In genomic region chr20:4546786-4547185, GRCh38 we compare ENCODE assay signal across 15 cellular contexts.
DNase-seq lines count a peak whose midpoint lies in the region; ATAC-seq, FAIRE-seq and TF ChIP-seq lines count a peak whose summit lies in the region.
"Had no signal": no experiment of that assay in that cellular context is flagged by ENCODE, and none has a peak within 500 bp of the region (broad histone marks: within the 10 kb centered on the region; RNA-seq: fewer than 3 reads in every experiment).

No MANE protein-coding gene starts in this region.

- intact Hi-C loops in naive thymus-derived CD4-positive, alpha-beta T cell (cut with micrococcal nuclease), result no loop called here
- intact Hi-C loops in left ventricle myocardium inferior (cut with micrococcal nuclease), result no loop called here

- no peaks in the 10 kb centered on the region for H3K36me3 Mint-ChIP-seq in astrocyte (ENCODE audit: low read depth, unreplicated experiment)
- peaks cover 0 to 9% (median 0%) of the 10 kb centered on the region in 5 donors for H3K36me3 Mint-ChIP-seq in naive thymus-derived CD4-positive, alpha-beta T cell

- in situ Hi-C loops in ACHN (cut with HindIII; ENCODE audit: low pct_ligation_motif_present, low pct_unique_long_range_greater_than_20kb, low sequenced_read_pairs), result no loop called here

- peak overlapping the region; percentile 40 for H3K9ac ChIP-seq in astrocyte (ENCODE audit: low read length)
- H3K9ac ChIP-seq: parathyroid adenoma had no signal

- H3K4me3 ChIP-seq in astrocyte (ENCODE audit: insufficient read depth, low read depth, low read length), result no peak overlapping the region
- H3K4me3 ChIP-seq in naive thymus-derived CD4-positive, alpha-beta T cell (ENCODE audit: low read length), result no peak overlapping the region
- no peak overlapping the region for H3K4me3 ChIP-seq in left ventricle myocardium inferior
- H3K4me3 ChIP-seq: lung had no signal

- no peak overlapping the region for H3K4me3 Mint-ChIP-seq in astrocyte (ENCODE audit: unreplicated experiment)
- H3K4me3 Mint-ChIP-seq in naive thymus-derived CD4-positive, alpha-beta T cell, result no peak overlapping the region
- H3K4me3 Mint-ChIP-seq: activated B cell treated with CpG ODN at 0.5 μM for 24 hours, B cell had no signal

- H3K9me3 Mint-ChIP-seq in astrocyte (ENCODE audit: unreplicated experiment), result no peaks in the 10 kb centered on the region
- H3K9me3 Mint-ChIP-seq in naive thymus-derived CD4-positive, alpha-beta T cell, result peaks cover 0 to 18% (median 4%) of the 10 kb centered on the region in 11 donors

- H3K36me3 ChIP-seq in astrocyte (ENCODE audit: insufficient read depth, low read length) (no peaks in the 10 kb centered on the region), left ventricle myocardium inferior (no peaks in the 10 kb centered on the region)
- H3K36me3 ChIP-seq in naive thymus-derived CD4-positive, alpha-beta T cell (ENCODE audit: control insufficient read depth in 2 of 3, insufficient read depth in 3 of 3, low read length in 3 of 3), result no peaks in the 10 kb centered on the region

- H3K27ac Mint-ChIP-seq in astrocyte (ENCODE audit: unreplicated experiment), result no peak overlapping the region
- no peak overlapping the region for H3K27ac Mint-ChIP-seq in naive thymus-derived CD4-positive, alpha-beta T cell
- H3K27ac Mint-ChIP-seq: activated B cell treated with CpG ODN at 0.5 μM for 24 hours, B cell had no signal

- H3K27me3 ChIP-seq in astrocyte (ENCODE audit: insufficient read depth, low read length) (no peaks in the 10 kb centered on the region), left ventricle myocardium inferior (ENCODE audit: low read depth) (peaks cover 24% of the 10 kb centered on the region)
- no peaks in the 10 kb centered on the region for H3K27me3 ChIP-seq in naive thymus-derived CD4-positive, alpha-beta T cell (ENCODE audit: control insufficient read depth in 2 of 2, insufficient read depth in 2 of 2, low read length in 2 of 2)

- no peak for TF ChIP-seq CTCF in astrocyte (IDR thresholded peaks at IDR 0.05; ENCODE audit: insufficient read depth, low read depth, low read length)
- TF ChIP-seq CTCF in GM10266 (IDR thresholded peaks at IDR 0.05; ENCODE audit: control insufficient read depth, insufficient read depth, low read depth, missing control alignments), result no peak
- TF ChIP-seq CTCF in left ventricle myocardium inferior (IDR thresholded peaks at IDR 0.05; ENCODE audit: borderline replicate concordance), result no peak

- H3K9me3 ChIP-seq in astrocyte (ENCODE audit: insufficient read depth, low read depth, low read length) (no peaks in the 10 kb centered on the region), left ventricle myocardium inferior (replicated peaks) (peaks cover 4% of the 10 kb centered on the region)
- peaks cover 0 to 3% (median 0%) of the 10 kb centered on the region in 3 experiments for H3K9me3 ChIP-seq in naive thymus-derived CD4-positive, alpha-beta T cell (ENCODE audit: control insufficient read depth in 2 of 3, low read length in 3 of 3)

- DNase-seq in ACHN, result peak; percentile 71
- DNase-seq in HS-27A (ENCODE audit: low read depth), result peak; percentile 75
- peak; percentile 91 for DNase-seq in astrocyte (ENCODE audit: low read depth)
- peak; percentile 43 for DNase-seq in hepatic stellate cell (ENCODE audit: low spot score)
- DNase-seq in naive thymus-derived CD4-positive, alpha-beta T cell, result no peak
- no peak for DNase-seq in GM10266 (ENCODE audit: extremely low spot score)
- DNase-seq in left ventricle myocardium inferior, result no peak
- DNase-seq: activated B cell treated with CpG ODN at 0.5 μM for 24 hours; activated T-cell treated with anti-CD3 and anti-CD28 coated beads, Interleukin-2, amount 50 U/mL, for 1 hour; cerebellar nuclear complex; substantia nigra had no signal

- H3K4me1 ChIP-seq in astrocyte (ENCODE audit: insufficient read depth, low read length) (peaks cover 32% of the 10 kb centered on the region), left ventricle myocardium inferior (no peaks in the 10 kb centered on the region)
- H3K4me1 ChIP-seq in naive thymus-derived CD4-positive, alpha-beta T cell (ENCODE audit: control insufficient read depth in 2 of 2, insufficient read depth in 2 of 2, low read length in 2 of 2), result no peaks in the 10 kb centered on the region
- H3K4me1 ChIP-seq: parathyroid adenoma had no signal

- CTCF ChIA-PET in naive thymus-derived CD4-positive, alpha-beta T cell (lab: Charles Lee), result no interaction called here

- peak; percentile 94 for FAIRE-seq in astrocyte (lab: Jason Lieb, UNC)

- H3K4me2 ChIP-seq in astrocyte (ENCODE audit: low read length), result peak overlapping the region; percentile 18

- H3K27me3 Mint-ChIP-seq in astrocyte (ENCODE audit: low read depth, unreplicated experiment), result no peaks in the 10 kb centered on the region
- H3K27me3 Mint-ChIP-seq in naive thymus-derived CD4-positive, alpha-beta T cell, result peaks cover 38 to 71% (median 49%) of the 10 kb centered on the region in 5 donors

- no peak for ATAC-seq in HG03108 (IDR thresholded peaks at IDR 0.05; ENCODE audit: unreplicated experiment)
- no peak for ATAC-seq in naive thymus-derived CD4-positive, alpha-beta T cell

- H3K4me1 Mint-ChIP-seq in astrocyte (ENCODE audit: low read depth, unreplicated experiment), result peaks cover 11% of the 10 kb centered on the region
- peaks cover 0 to 3% (median 0%) of the 10 kb centered on the region in 7 donors for H3K4me1 Mint-ChIP-seq in naive thymus-derived CD4-positive, alpha-beta T cell
- H3K4me1 Mint-ChIP-seq: activated B cell treated with CpG ODN at 0.5 μM for 24 hours, B cell had no signal

- H2AFZ ChIP-seq in astrocyte (ENCODE audit: low read depth, low read length), result no peak overlapping the region
- H2AFZ ChIP-seq: parathyroid adenoma had no signal

- POLR2A ChIA-PET in naive thymus-derived CD4-positive, alpha-beta T cell (lab: Charles Lee), result no interaction called here

- H4K20me1 ChIP-seq in astrocyte (ENCODE audit: insufficient read depth, low read length), result no peaks in the 10 kb centered on the region

- no peaks in the 10 kb centered on the region for H3K79me2 ChIP-seq in astrocyte (ENCODE audit: insufficient read depth, low read length)
- H3K79me2 ChIP-seq: parathyroid adenoma had no signal

- H3K27ac ChIP-seq in astrocyte (ENCODE audit: low read depth, low read length) (peak overlapping the region; percentile 82), left ventricle myocardium inferior (replicated peaks) (no peak overlapping the region)
- no peak overlapping the region for H3K27ac ChIP-seq in naive thymus-derived CD4-positive, alpha-beta T cell (ENCODE audit: low read depth, low read length)
- H3K27ac ChIP-seq: parathyroid adenoma had no signal

Comparison
In these comparisons a context has a peak if more than half of its experiments do, and no peak if none do; other contexts are left out.
1. DNase-seq: peak in ACHN (single experiment), HS-27A (single experiment), astrocyte (single experiment) and hepatic stellate cell (single experiment); none in naive thymus-derived CD4-positive, alpha-beta T cell (0 of 9), GM10266 (single experiment) and left ventricle myocardium inferior (single experiment).